In the genomic region with DNA sequence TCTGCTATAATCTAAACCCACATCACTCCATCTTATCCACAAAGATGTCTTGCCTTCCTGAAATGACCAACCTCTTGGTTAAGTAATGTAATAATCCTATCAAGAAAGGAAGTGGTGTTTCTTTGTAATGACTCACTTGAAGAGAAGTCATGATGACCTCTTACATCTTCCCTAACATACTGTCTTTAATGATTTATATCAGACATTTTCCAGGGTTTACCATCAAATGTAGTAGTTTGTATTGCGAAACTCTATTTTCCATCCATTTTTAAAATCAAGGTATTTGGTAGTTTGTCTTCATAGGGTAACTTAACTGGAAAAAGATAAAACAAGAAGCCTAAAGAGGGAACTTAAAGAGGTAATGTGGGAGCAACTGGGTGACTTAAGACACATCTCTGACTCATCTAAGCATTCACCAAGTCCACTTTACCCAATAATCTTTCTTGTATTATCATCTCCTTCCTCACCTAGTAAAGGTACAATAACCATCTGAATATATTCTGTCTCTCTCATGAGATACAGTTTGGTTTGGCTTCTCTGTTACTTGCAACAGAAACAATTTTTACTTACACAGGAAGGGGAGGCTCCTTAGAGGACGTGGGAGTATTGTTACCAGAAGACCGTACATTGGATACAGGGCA, we compare ENCODE assay signal across 1 cellular context.
A peak's percentile ranks its signal among the peaks of the same experiment; 100 is the strongest.
TF ChIP-seq lines count a peak whose summit lies in the region.

No MANE protein-coding gene starts in this region.

TF ChIP-seq in IMR-90, 13 proteins besides CTCF, POLR2A, EP300 and RAD21:
- no peak for TF ChIP-seq NFE2L2 (IDR thresholded peaks at IDR 0.05; ENCODE audit: low read depth, low read length)
- TF ChIP-seq CEBPB (IDR thresholded peaks at IDR 0.05; ENCODE audit: low read depth, low read length) = peak; percentile 97
- peak; percentile 43 for TF ChIP-seq FOS (IDR thresholded peaks at IDR 0.05; ENCODE audit: low read depth, low read length)
